In the genomic region with DNA sequence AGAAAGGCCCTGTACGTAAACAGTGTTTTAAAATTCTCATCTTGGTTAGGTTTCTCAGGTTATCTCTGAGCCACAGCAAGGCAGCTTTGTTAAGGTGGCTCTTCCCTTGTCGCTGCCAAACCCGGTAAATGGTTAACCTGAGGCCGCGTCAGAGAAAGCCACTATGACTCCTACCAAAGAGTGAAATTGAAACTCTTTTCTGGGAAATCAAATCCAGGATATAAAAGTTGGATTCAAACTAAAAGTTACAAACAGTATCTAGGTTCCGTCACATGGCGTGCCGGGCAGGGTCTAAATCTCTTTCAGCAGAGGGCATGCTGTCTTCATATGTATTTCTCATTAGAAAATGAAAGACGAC, we compare ENCODE assay signal across 1 cellular context.
TF ChIP-seq lines count a peak whose summit lies in the region.

No MANE protein-coding gene starts in this region.

TF ChIP-seq in Ishikawa, 13 proteins besides CTCF, POLR2A, EP300 and RAD21:
- TF ChIP-seq REST (IDR thresholded peaks at IDR 0.05; ENCODE audit: low read depth): no peak
- peak; percentile 22; the same call in 1 of the 2 replicates for TF ChIP-seq USF1 (IDR thresholded peaks at IDR 0.05)
TF ChIP-seq in Ishikawa: peak in this region for 1.
